In genomic region chr20:58448958-58449357, GRCh38 we compare ENCODE assay signal across 19 cellular contexts.
"Had no signal": no experiment of that assay in that cellular context is flagged by ENCODE, and none has a peak within 500 bp of the region (broad histone marks: within the 10 kb centered on the region; RNA-seq: fewer than 3 reads in every experiment).

No MANE protein-coding gene starts in this region.

- H3K36me3 ChIP-seq: ovary, prostate gland had no signal

- H3K27me3 Mint-ChIP-seq: activated CD4-positive, alpha-beta memory T cell treated with anti-CD3 and anti-CD28 coated beads for 36 hours; activated naive CD8-positive, alpha-beta T cell treated with anti-CD3 and anti-CD28 coated beads, Interleukin-2, amount 10 ng/mL, durations not matched to agents 7 days and 5 days had no signal

- ATAC-seq: activated T-cell treated with anti-CD3 and anti-CD28 coated beads, Interleukin-2, amount 50 U/mL, for 72 hours; left lung had no signal

- H3K9me3 Mint-ChIP-seq: immature natural killer cell; T-helper 1 cell treated with Interleukin-12 subunit alpha and Interleukin-12 subunit beta and Interleukin-4 antibody, amounts not matched to agents 30 μg/mL and 1 μg/mL, for 36 hours had no signal

- H3K4me3 ChIP-seq: left lung, ovary, prostate gland, transverse colon had no signal

- H3K27ac ChIP-seq: left lung, neutrophil, prostate gland, transverse colon had no signal

- H3K27me3 ChIP-seq: left lung, neutrophil, ovary, transverse colon had no signal

- H3K4me3 Mint-ChIP-seq: activated CD4-positive, alpha-beta memory T cell treated with anti-CD3 and anti-CD28 coated beads for 36 hours; activated naive CD4-positive, alpha-beta T cell treated with anti-CD3 and anti-CD28 coated beads for 36 hours; activated naive CD8-positive, alpha-beta T cell treated with anti-CD3 and anti-CD28 coated beads, Interleukin-2, amount 10 ng/mL, durations not matched to agents 7 days and 5 days; activated T-cell treated with anti-CD3 and anti-CD28 coated beads, Interleukin-2, amount 50 U/mL, for 72 hours; immature natural killer cell; nephron; T-helper 1 cell treated with Interleukin-12 subunit alpha and Interleukin-12 subunit beta and Interleukin-4 antibody, amounts not matched to agents 30 μg/mL and 1 μg/mL, for 36 hours had no signal

- H3K4me1 ChIP-seq: left lung, prostate gland had no signal

- DNase-seq: activated CD4-positive, alpha-beta memory T cell treated with anti-CD3 and anti-CD28 coated beads for 36 hours; activated CD4-positive, alpha-beta T cell treated with anti-CD3 and anti-CD28 coated beads for 48 hours; activated effector memory CD4-positive, alpha-beta T cell treated with Interleukin-2 at 50 U/mL for 16 hours; activated naive CD4-positive, alpha-beta T cell treated with anti-CD3 and anti-CD28 coated beads for 36 hours; activated naive CD8-positive, alpha-beta T cell treated with anti-CD3 and anti-CD28 coated beads, Interleukin-2, amount 10 ng/mL, durations not matched to agents 7 days and 5 days; activated T-cell treated with anti-CD3 and anti-CD28 coated beads, Interleukin-2, amount 50 U/mL, for 72 hours; amniotic stem cell; cortex of kidney; foreskin fibroblast; immature natural killer cell; kidney glomerular epithelial cell; left lung; midbrain; ovary; transverse colon had no signal

- H3K27ac Mint-ChIP-seq: activated CD4-positive, alpha-beta memory T cell treated with anti-CD3 and anti-CD28 coated beads for 36 hours; activated naive CD4-positive, alpha-beta T cell treated with anti-CD3 and anti-CD28 coated beads for 36 hours; activated naive CD8-positive, alpha-beta T cell treated with anti-CD3 and anti-CD28 coated beads, Interleukin-2, amount 10 ng/mL, durations not matched to agents 7 days and 5 days; activated T-cell treated with anti-CD3 and anti-CD28 coated beads, Interleukin-2, amount 50 U/mL, for 72 hours; T-helper 1 cell treated with Interleukin-12 subunit alpha and Interleukin-12 subunit beta and Interleukin-4 antibody, amounts not matched to agents 30 μg/mL and 1 μg/mL, for 36 hours had no signal
